ENCODE assay signal across 11 cellular contexts in genomic region chr3:11624161-11624560, GRCh38. TPM values are rescaled to one million over a fixed set of nuclear protein-coding genes. Genes with fewer than 3 reads are reported as not detected.
DNase-seq lines count a peak whose midpoint lies in the region; TF ChIP-seq lines count a peak whose summit lies in the region.
"Had no signal": no experiment of that assay in that cellular context is flagged by ENCODE, and none has a peak within 500 bp of the region (broad histone marks: within the 10 kb centered on the region; RNA-seq: fewer than 3 reads in every experiment).

No MANE protein-coding gene starts in this region.

- no peaks in the 10 kb centered on the region for H3K9me3 ChIP-seq in prostate gland
- H3K9me3 ChIP-seq: breast epithelium had no signal

- H3K4me1 ChIP-seq in prostate gland (replicated peaks): peaks cover 5% of the 10 kb centered on the region

- no peaks in the 10 kb centered on the region for H3K36me3 ChIP-seq in prostate gland
- H3K36me3 ChIP-seq: breast epithelium had no signal

- intact Hi-C loops in prostate gland (cut with DNase I): no loop called here

- peak; percentile 31 for DNase-seq in GM20000 (ENCODE audit: low spot score)
- peak; percentile 28 to 73 for DNase-seq in activated CD4-positive, alpha-beta T cell treated with anti-CD3 and anti-CD28 coated beads, Interleukin-2, amount 50 U/mL, for 24 hours (ENCODE audit: low read depth in 1 of 2, low spot score in 1 of 2)
- peak; percentile 85 for DNase-seq in dermis blood vessel endothelial cell
- DNase-seq in stimulated activated CD4-positive, alpha-beta T cell treated with anti-CD3 and anti-CD28 coated beads, Interleukin-4, amount 100 ng/mL, for 4 hours: peak; percentile 35 to 76
- DNase-seq in prostate gland (ENCODE audit: low spot score): no peak
- no peak for DNase-seq in NCI-H510A (lab: John Stamatoyannopoulos, UW)
- no peak for DNase-seq in DMS53 treated with DMSO at 0.1 percent for 48 hours (lab: John Stamatoyannopoulos, UW; ENCODE audit: unreplicated experiment)
- DNase-seq in GOT3 (lab: John Stamatoyannopoulos, UW): no peak
- DNase-seq: EL, KBM-7 had no signal

- TF ChIP-seq CTCF in GM20000 (IDR thresholded peaks at IDR 0.05; ENCODE audit: extremely low read depth, missing control alignments) (no peak), prostate gland (IDR thresholded peaks at IDR 0.05) (no peak)

- no peak overlapping the region for H3K4me3 ChIP-seq in prostate gland
- H3K4me3 ChIP-seq: breast epithelium had no signal

- no peak for TF ChIP-seq POLR2A in prostate gland (IDR thresholded peaks at IDR 0.05)

- H3K27me3 ChIP-seq in prostate gland (replicated peaks; ENCODE audit: insufficient read depth): no peaks in the 10 kb centered on the region
- H3K27me3 ChIP-seq: breast epithelium had no signal

- 59% methylated on average over 8 of the region's 8 CpGs for WGBS in prostate gland

- no peak overlapping the region for H3K27ac ChIP-seq in prostate gland

RNA-seq across cellular contexts. Expression of gene VGLL4, which starts 19.6 kb away (rescaled TPM):
- total RNA-seq in dermis blood vessel endothelial cell (76.7 and 79.0 TPM in 2 replicates), prostate gland (100 to 1,000 TPM in 1 of 2 donors, 10 to 100 TPM in 1; 87.2 to 203 TPM)

Comparison
In these comparisons a context has a peak if more than half of its experiments do, and no peak if none do; other contexts are left out.
1. DNase-seq: peak in GM20000 (single experiment), activated CD4-positive, alpha-beta T cell treated with anti-CD3 and anti-CD28 coated beads, Interleukin-2, amount 50 U/mL, for 24 hours (2 of 2), dermis blood vessel endothelial cell (single experiment) and stimulated activated CD4-positive, alpha-beta T cell treated with anti-CD3 and anti-CD28 coated beads, Interleukin-4, amount 100 ng/mL, for 4 hours (2 of 2); none in prostate gland (single experiment), NCI-H510A (single experiment), DMS53 treated with DMSO at 0.1 percent for 48 hours (single experiment) and GOT3 (single experiment).